8 cellular contexts compared by ENCODE assay signal in the genomic region with DNA sequence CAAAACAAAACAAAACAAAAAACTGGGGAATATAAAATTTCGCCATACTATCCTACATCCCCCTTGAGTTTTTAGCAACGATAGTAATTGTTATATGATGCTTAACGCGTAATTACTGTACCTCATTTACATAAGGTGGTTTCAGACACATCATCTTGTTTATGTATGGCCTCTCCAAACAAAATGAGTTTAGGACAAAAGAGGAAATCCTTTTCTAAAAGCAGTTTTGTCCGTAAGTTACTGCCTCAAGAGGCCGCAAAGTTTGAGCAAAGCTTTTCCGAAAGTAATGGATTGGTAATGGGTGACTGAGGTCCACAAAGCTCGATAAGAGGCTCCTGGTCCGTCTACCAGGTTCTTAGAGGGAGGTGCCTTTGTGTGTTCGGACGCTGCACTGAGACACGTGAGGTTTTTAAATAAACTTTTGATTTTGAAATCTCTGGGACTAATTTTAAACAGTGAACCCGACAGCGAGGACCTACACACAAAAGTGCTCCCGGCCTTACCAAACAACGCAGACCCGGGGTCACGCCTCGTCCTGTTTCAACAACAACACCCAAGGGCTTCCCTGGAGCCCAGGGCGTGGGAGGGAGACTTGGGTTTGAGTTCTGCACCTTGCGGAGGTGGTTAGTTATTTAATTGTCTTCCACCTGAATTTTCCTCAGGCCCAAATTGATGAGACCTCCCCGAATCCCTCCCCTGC. TPM values are rescaled to one million over a fixed set of nuclear protein-coding genes. Genes with fewer than 3 reads are reported as not detected.
DNase-seq lines count a peak whose midpoint lies in the region; ATAC-seq, FAIRE-seq and TF ChIP-seq lines count a peak whose summit lies in the region.

No MANE protein-coding gene starts in this region.

- no peaks in the 10 kb centered on the region for H3K9me3 ChIP-seq in heart left ventricle

- intact Hi-C loops in heart left ventricle (cut with DNase I): loop anchor here in 6 of 10 donors (2.0 to 10.0 kb wide), 4 partner anchors 22 to 318 kb away; a partner anchor contains a TSS
- intact Hi-C loops in Right ventricle myocardium superior (cut with DNase I): no loop called here

- peak overlapping the region; percentile 54 to 95 (median 74) for H3K4me3 ChIP-seq in heart left ventricle
- peak overlapping the region; percentile 86 for H3K4me3 ChIP-seq in fibroblast of the aortic adventitia (ENCODE audit: low read depth, low read length)

- H3K4me1 Mint-ChIP-seq in T-cell: peaks cover 28 to 36% (median 29%) of the 10 kb centered on the region in 3 donors
- peaks cover 19% of the 10 kb centered on the region for H3K4me1 Mint-ChIP-seq in progenitor cell of endocrine pancreas (ENCODE audit: low read depth)

- H3K27ac Mint-ChIP-seq in T-cell (peak overlapping the region; percentile 92 to 96), progenitor cell of endocrine pancreas (peak overlapping the region; percentile 97)

- H3K36me3 Mint-ChIP-seq in T-cell (peaks cover 3% of the 10 kb centered on the region), progenitor cell of endocrine pancreas (ENCODE audit: insufficient read depth) (peaks cover 6% of the 10 kb centered on the region)

- H3K4me1 ChIP-seq in heart left ventricle: peaks cover 0 to 37% (median 25%) of the 10 kb centered on the region in 12 donors

- DNase-seq in heart left ventricle (no peak), Right ventricle myocardium superior (no peak), T-cell (peak in 2 of 34 experiments; percentile 3 to 4), fibroblast of the aortic adventitia (ENCODE audit: low read depth) (peak; percentile 28), progenitor cell of endocrine pancreas (ENCODE audit: low spot score, unreplicated experiment) (no peak), GM10248 (ENCODE audit: extremely low spot score) (no peak), GM19239 (ENCODE audit: insufficient read length, low spot score) (no peak)

- FAIRE-seq in GM19239 (lab: Jason Lieb, UNC): no peak

- peaks cover 0 to 22% (median 5%) of the 10 kb centered on the region in 9 donors for H3K36me3 ChIP-seq in heart left ventricle

- H3K4me3 Mint-ChIP-seq in T-cell: peak overlapping the region; percentile 89 to 91 (median 89)
- peak overlapping the region; percentile 81 for H3K4me3 Mint-ChIP-seq in progenitor cell of endocrine pancreas (ENCODE audit: low read depth)

- WGBS in heart left ventricle, 4 donors: 26 to 36% (median 34%) methylated on average over 21 to 22 of the region's 22 CpGs

- TF ChIP-seq CTCF in heart left ventricle (IDR thresholded peaks at IDR 0.05) (no peak), fibroblast of the aortic adventitia (IDR thresholded peaks at IDR 0.05; ENCODE audit: insufficient read depth, low read length) (no peak), progenitor cell of endocrine pancreas (IDR thresholded peaks at IDR 0.05; ENCODE audit: unreplicated experiment) (no peak), GM10248 (IDR thresholded peaks at IDR 0.05; ENCODE audit: control extremely low read depth, extremely low read depth, low read depth, missing control alignments) (no peak)

- TF ChIP-seq POLR2A in heart left ventricle (IDR thresholded peaks at IDR 0.05): no peak

- no peak for ATAC-seq in heart left ventricle
- ATAC-seq in Right ventricle myocardium superior (ENCODE audit: poor library complexity): no peak
- peak in 1 of 4 experiments; percentile 17 for ATAC-seq in T-cell (replicated peaks in 1 of 4)
- no peak for ATAC-seq in GM18868 (IDR thresholded peaks at IDR 0.05; ENCODE audit: unreplicated experiment)

- POLR2A ChIA-PET in T-cell (lab: Charles Lee): interaction anchor here in 1 of 2 donors (0.5 kb wide), 2 partner anchors 22 to 1298 kb away, joined by 3 to 9 read pairs; a partner anchor contains a TSS
- POLR2A ChIA-PET in GM10248 (lab: Yijun Ruan, JAX): interaction anchor here (0.6 kb wide), 1 partner anchor 370 kb away, joined by 5 read pairs; no protein-coding TSS in a partner anchor

- peak overlapping the region; percentile 92 to 99 (median 97) for H3K27ac ChIP-seq in heart left ventricle

- no peaks in the 10 kb centered on the region for H3K27me3 Mint-ChIP-seq in T-cell
- no peaks in the 10 kb centered on the region for H3K27me3 Mint-ChIP-seq in progenitor cell of endocrine pancreas

- no peaks in the 10 kb centered on the region for H3K27me3 ChIP-seq in heart left ventricle

- H3K9me3 Mint-ChIP-seq in T-cell: no peaks in the 10 kb centered on the region
- no peaks in the 10 kb centered on the region for H3K9me3 Mint-ChIP-seq in progenitor cell of endocrine pancreas (ENCODE audit: low read depth)

- CTCF ChIA-PET in T-cell (lab: Charles Lee) (no interaction called here), GM10248 (lab: Yijun Ruan, JAX) (interaction anchor here (0.9 to 1.6 kb wide), 4 partner anchors 9 to 19 kb away, joined by 3 to 5 read pairs (median 4); no protein-coding TSS in a partner anchor)

RNA-seq across cellular contexts. Expression of a gene that starts 0.5 kb away (rescaled TPM):
- total RNA-seq in heart left ventricle: 10 to 100 TPM in 5 of 9 donors, 1 to 10 TPM in 4; 5.0 to 11.7 (median 10.0) TPM
- polyA plus RNA-seq in heart left ventricle: 1 to 10 TPM; 3.6 to 4.6 TPM
- 15.7 TPM for total RNA-seq in Right ventricle myocardium superior
- 1 to 10 TPM; 8.2 to 9.3 (median 8.9) TPM for total RNA-seq in T-cell
- total RNA-seq in fibroblast of the aortic adventitia (ENCODE audit: low replicate concordance): 5.0 and 5.8 TPM in 2 replicates
- total RNA-seq in progenitor cell of endocrine pancreas: 9.2 and 9.6 TPM in 2 replicates

RNA-seq across cellular contexts. Expression of a gene that starts 22.1 kb away (rescaled TPM):
- total RNA-seq in heart left ventricle (10 to 100 TPM in 8 of 9 donors, 1 to 10 TPM in 1; 9.9 to 32.0 (median 22.7) TPM), Right ventricle myocardium superior (18.8 TPM), T-cell (10 to 100 TPM; 24.5 to 35.5 (median 28.5) TPM), fibroblast of the aortic adventitia (ENCODE audit: low replicate concordance) (8.9 and 9.6 TPM in 2 replicates), progenitor cell of endocrine pancreas (26.0 and 30.7 TPM in 2 replicates)
- polyA plus RNA-seq in heart left ventricle: 10 to 100 TPM in 1 of 2 donors, 1 to 10 TPM in 1; 8.1 to 16.3 TPM
